Comparison of ENCODE assay signal across 19 cellular contexts in the genomic region with DNA sequence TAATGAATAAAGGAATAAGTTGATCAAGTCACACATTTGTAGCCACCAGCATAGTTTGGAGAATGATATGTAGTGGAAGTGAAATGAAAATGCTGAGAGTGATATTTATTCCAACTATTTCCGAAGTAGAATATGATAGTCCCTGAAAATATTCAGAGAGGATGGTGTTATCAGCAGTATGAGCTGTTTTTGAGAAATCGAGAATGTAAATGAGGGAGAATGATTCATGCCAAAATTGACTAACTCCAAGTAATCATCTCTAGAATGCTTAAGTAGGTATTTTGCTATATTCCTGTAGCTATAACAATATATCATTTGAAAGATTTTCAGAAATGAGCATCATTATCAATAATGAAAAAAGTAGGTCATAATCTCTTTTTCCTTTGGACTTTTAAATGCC.
DNase-seq lines count a peak whose midpoint lies in the region; ATAC-seq and TF ChIP-seq lines count a peak whose summit lies in the region.
"Had no signal": no experiment of that assay in that cellular context is flagged by ENCODE, and none has a peak within 500 bp of the region (broad histone marks: within the 10 kb centered on the region; RNA-seq: fewer than 3 reads in every experiment).

No MANE protein-coding gene starts in this region.

- no peak overlapping the region for H3K27ac Mint-ChIP-seq in activated T-helper 17 cell treated with anti-CD3 and anti-CD28 coated beads, Interleukin-2, amount 50 U/mL, for 72 hours
- H3K27ac Mint-ChIP-seq in activated CD8-positive, alpha-beta memory T cell treated with anti-CD3 and anti-CD28 coated beads, Interleukin-2, amount 10 ng/mL, durations not matched to agents 7 days and 5 days = no peak overlapping the region
- H3K27ac Mint-ChIP-seq: CD4-positive, alpha-beta T cell had no signal

- no peaks in the 10 kb centered on the region for H3K36me3 Mint-ChIP-seq in activated T-helper 17 cell treated with anti-CD3 and anti-CD28 coated beads, Interleukin-2, amount 50 U/mL, for 72 hours (ENCODE audit: low read depth)
- peaks cover 2% of the 10 kb centered on the region for H3K36me3 Mint-ChIP-seq in activated CD8-positive, alpha-beta memory T cell treated with anti-CD3 and anti-CD28 coated beads, Interleukin-2, amount 10 ng/mL, durations not matched to agents 7 days and 5 days

- H3K4me3 Mint-ChIP-seq in activated T-helper 17 cell treated with anti-CD3 and anti-CD28 coated beads, Interleukin-2, amount 50 U/mL, for 72 hours = no peak overlapping the region
- H3K4me3 Mint-ChIP-seq in activated CD8-positive, alpha-beta memory T cell treated with anti-CD3 and anti-CD28 coated beads, Interleukin-2, amount 10 ng/mL, durations not matched to agents 7 days and 5 days = no peak overlapping the region
- H3K4me3 Mint-ChIP-seq: CD4-positive, alpha-beta T cell had no signal

- peaks cover 16% of the 10 kb centered on the region for H3K9me3 Mint-ChIP-seq in activated T-helper 17 cell treated with anti-CD3 and anti-CD28 coated beads, Interleukin-2, amount 50 U/mL, for 72 hours
- peaks cover 14% of the 10 kb centered on the region for H3K9me3 Mint-ChIP-seq in activated CD8-positive, alpha-beta memory T cell treated with anti-CD3 and anti-CD28 coated beads, Interleukin-2, amount 10 ng/mL, durations not matched to agents 7 days and 5 days (ENCODE audit: low read depth)

- CTCF ChIA-PET in activated CD8-positive, alpha-beta memory T cell treated with anti-CD3 and anti-CD28 coated beads, Interleukin-2, amount 10 ng/mL, durations not matched to agents 7 days and 5 days (lab: Charles Lee) = interaction anchor here (1.1 kb wide), 1 partner anchor 12 kb away, joined by 3 read pairs; no protein-coding TSS in a partner anchor

- TF ChIP-seq CTCF in fibroblast of pulmonary artery (IDR thresholded peaks at IDR 0.05; ENCODE audit: low read length, missing control alignments) = no peak
- no peak for TF ChIP-seq CTCF in esophagus muscularis mucosa (IDR thresholded peaks at IDR 0.05)
- no peak for TF ChIP-seq CTCF in body of pancreas (IDR thresholded peaks at IDR 0.05)

- no peaks in the 10 kb centered on the region for H3K4me1 ChIP-seq in esophagus muscularis mucosa
- no peaks in the 10 kb centered on the region for H3K4me1 ChIP-seq in body of pancreas
- H3K4me1 ChIP-seq: A549, Caco-2, HAP-1 had no signal

- H3K4me1 Mint-ChIP-seq in activated T-helper 17 cell treated with anti-CD3 and anti-CD28 coated beads, Interleukin-2, amount 50 U/mL, for 72 hours = no peaks in the 10 kb centered on the region
- H3K4me1 Mint-ChIP-seq in activated CD8-positive, alpha-beta memory T cell treated with anti-CD3 and anti-CD28 coated beads, Interleukin-2, amount 10 ng/mL, durations not matched to agents 7 days and 5 days = no peaks in the 10 kb centered on the region

- TF ChIP-seq POLR2A in esophagus muscularis mucosa (IDR thresholded peaks at IDR 0.05; ENCODE audit: low read depth) (no peak), body of pancreas (IDR thresholded peaks at IDR 0.05) (no peak)

- ATAC-seq in activated CD4-positive, CD25-positive, alpha-beta regulatory T cell treated with anti-CD3 and anti-CD28 coated beads, Interleukin-2, amount 50 U/mL, for 24 hours = peak; percentile 35 to 55
- peak; percentile 77 for ATAC-seq in activated T-helper 17 cell treated with anti-CD3 and anti-CD28 coated beads, Interleukin-2, amount 50 U/mL, for 72 hours (replicated peaks)
- ATAC-seq in body of pancreas (no peak), HG03097 (IDR thresholded peaks at IDR 0.05; ENCODE audit: low FRiP score, unreplicated experiment) (no peak)
- ATAC-seq in activated CD8-positive, alpha-beta memory T cell treated with anti-CD3 and anti-CD28 coated beads, Interleukin-2, amount 10 ng/mL, durations not matched to agents 7 days and 5 days = no peak
- ATAC-seq: A549, GM12878, HepG2 had no signal

- no peak overlapping the region for H3K4me3 ChIP-seq in fibroblast of pulmonary artery (replicated peaks; ENCODE audit: low read depth, low read length)
- no peak overlapping the region for H3K4me3 ChIP-seq in esophagus muscularis mucosa
- H3K4me3 ChIP-seq in body of pancreas = no peak overlapping the region
- H3K4me3 ChIP-seq: A549, GM12878, HAP-1 had no signal

- H3K27me3 Mint-ChIP-seq in activated T-helper 17 cell treated with anti-CD3 and anti-CD28 coated beads, Interleukin-2, amount 50 U/mL, for 72 hours = peaks cover 6% of the 10 kb centered on the region
- peaks cover 18% of the 10 kb centered on the region for H3K27me3 Mint-ChIP-seq in activated CD8-positive, alpha-beta memory T cell treated with anti-CD3 and anti-CD28 coated beads, Interleukin-2, amount 10 ng/mL, durations not matched to agents 7 days and 5 days
- H3K27me3 Mint-ChIP-seq: CD4-positive, alpha-beta T cell had no signal

- H3K9me3 ChIP-seq in esophagus muscularis mucosa (peaks cover 0 to 16% (median 5%) of the 10 kb centered on the region in 4 donors), body of pancreas (peaks cover 0 to 12% (median 0%) of the 10 kb centered on the region in 3 donors)
- H3K9me3 ChIP-seq: Caco-2, HAP-1 had no signal

- WGBS in esophagus muscularis mucosa = 85% methylated on average over 2 of the region's 2 CpGs
- 44 to 63% methylated on average over 2 of the region's 2 CpGs for WGBS in body of pancreas, 2 donors

- intact Hi-C loops in esophagus muscularis mucosa (cut with DNase I) = no loop called here
- intact Hi-C loops in body of pancreas (cut with DNase I) = no loop called here

- H3K36me3 ChIP-seq in esophagus muscularis mucosa (no peaks in the 10 kb centered on the region), body of pancreas (replicated peaks in 1 of 2; ENCODE audit: insufficient read depth in 1 of 2, low read depth in 2 of 2) (no peaks in the 10 kb centered on the region)
- H3K36me3 ChIP-seq: HAP-1 had no signal

- TF ChIP-seq EP300 in esophagus muscularis mucosa (IDR thresholded peaks at IDR 0.05) = no peak

- H3K27ac ChIP-seq in esophagus muscularis mucosa (replicated peaks in 1 of 4) (no peak overlapping the region), body of pancreas (no peak overlapping the region)
- H3K27ac ChIP-seq: 22Rv1, A549, C4-2B had no signal

- no peaks in the 10 kb centered on the region for H3K27me3 ChIP-seq in esophagus muscularis mucosa
- H3K27me3 ChIP-seq in body of pancreas = no peaks in the 10 kb centered on the region

- no peak for DNase-seq in activated CD4-positive, CD25-positive, alpha-beta regulatory T cell (lab: John Stamatoyannopoulos, UW)
- DNase-seq in fibroblast of pulmonary artery (ENCODE audit: low read depth) (peak; percentile 24), esophagus muscularis mucosa (ENCODE audit: extremely low spot score) (no peak), body of pancreas (no peak)
- no peak for DNase-seq in activated CD8-positive, alpha-beta memory T cell treated with anti-CD3 and anti-CD28 coated beads, Interleukin-2, amount 10 ng/mL, durations not matched to agents 7 days and 5 days
- DNase-seq: AML-193; Caco-2; CD4-positive, alpha-beta T cell; DMS153; DMS79 had no signal

Comparison
In these comparisons a context has a peak if more than half of its experiments do, and no peak if none do; other contexts are left out.
1. ATAC-seq: peak in activated CD4-positive, CD25-positive, alpha-beta regulatory T cell treated with anti-CD3 and anti-CD28 coated beads, Interleukin-2, amount 50 U/mL, for 24 hours (2 of 2) and activated T-helper 17 cell treated with anti-CD3 and anti-CD28 coated beads, Interleukin-2, amount 50 U/mL, for 72 hours (single experiment); none in body of pancreas (single experiment), HG03097 (single experiment) and activated CD8-positive, alpha-beta memory T cell treated with anti-CD3 and anti-CD28 coated beads, Interleukin-2, amount 10 ng/mL, durations not matched to agents 7 days and 5 days (single experiment).